Comparison of ENCODE assay signal across 8 cellular contexts in the genomic region with DNA sequence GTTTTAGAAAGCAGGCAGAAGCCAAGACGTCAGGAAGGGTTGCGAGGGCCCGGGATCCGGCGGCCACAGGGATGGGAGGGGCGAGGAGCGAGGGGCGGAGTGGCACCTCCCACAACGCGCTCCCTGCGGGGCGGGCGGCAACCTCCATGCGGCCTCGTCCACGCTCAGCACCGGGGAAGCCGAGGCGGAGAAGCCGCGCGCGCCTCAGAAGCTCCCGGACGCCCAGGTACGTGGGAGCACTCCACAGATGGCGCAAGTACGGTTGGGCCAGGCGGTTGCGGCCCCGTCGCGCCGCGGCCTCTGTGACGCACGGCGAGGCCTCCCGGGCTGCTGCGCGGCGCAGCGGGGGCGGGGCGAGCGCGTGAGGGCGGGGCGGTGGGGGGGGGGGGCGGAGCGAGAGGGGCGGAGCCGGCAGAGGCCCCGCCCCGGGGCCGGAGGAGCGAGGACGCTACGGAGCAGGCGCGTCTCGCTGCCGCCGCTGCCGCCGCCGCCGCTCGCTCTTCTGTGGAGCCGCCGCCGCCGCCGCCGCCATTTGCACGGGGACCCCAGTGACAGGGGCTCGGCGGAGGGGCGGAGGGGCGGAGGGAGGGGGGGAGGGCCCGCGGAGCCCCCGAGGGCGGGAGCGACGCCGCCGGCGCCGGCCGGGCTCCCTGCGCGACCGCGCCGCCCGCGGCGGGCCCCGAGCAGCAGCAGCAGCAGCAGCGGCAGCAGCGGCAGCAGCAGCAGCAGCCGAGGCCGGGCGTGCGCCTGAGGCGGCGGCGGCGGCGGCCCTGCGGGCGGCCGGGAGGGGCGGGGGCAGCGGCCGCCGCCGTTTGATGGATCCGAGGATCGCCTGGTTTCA. TPM values are rescaled to one million over a fixed set of nuclear protein-coding genes. Genes with fewer than 3 reads are reported as not detected.
DNase-seq lines count a peak whose midpoint lies in the region; ATAC-seq and TF ChIP-seq lines count a peak whose summit lies in the region.

A gene (plus strand): TSS at position 500 of the 841 bp plus-strand sequence. CDS start 316 bp downstream, at position 816.

- CTCF ChIA-PET in BJ (lab: Yijun Ruan, JAX): interaction anchor here (1.3 to 2.1 kb wide), 2 partner anchors 57 to 128 kb away, joined by 3 to 8 read pairs; a partner anchor contains a TSS

- no peak for TF ChIP-seq CTCF in BJ (IDR thresholded peaks at IDR 0.05; ENCODE audit: insufficient read depth, low read depth, low read length)

- H3K9me3 ChIP-seq in ectodermal cell (ENCODE audit: control insufficient read depth, low read length): no peaks in the 10 kb centered on the region

- no peaks in the 10 kb centered on the region for H3K27me3 ChIP-seq in BJ (ENCODE audit: control insufficient read depth, insufficient read depth, low read length)
- peaks cover 12% of the 10 kb centered on the region for H3K27me3 ChIP-seq in ectodermal cell (ENCODE audit: control insufficient read depth, insufficient read depth, low read length, poor library complexity, severe bottlenecking)

- peak within 1 kb of the TSS; percentile 91 for H3K27ac ChIP-seq in ectodermal cell (ENCODE audit: insufficient read depth, low read depth, low read length, poor library complexity, severe bottlenecking)

- 0% methylated on average over 121 of the region's 121 CpGs for WGBS in ectodermal cell, 2 experiments

- TF ChIP-seq POLR2A in GM19099 (IDR thresholded peaks at IDR 0.05; ENCODE audit: extremely low read depth, insufficient read length, low read depth): peak; percentile 81

- POLR2A ChIA-PET in BJ (lab: Charles Lee): no interaction called here

- peaks cover 17% of the 10 kb centered on the region for H3K4me1 ChIP-seq in ectodermal cell (ENCODE audit: control insufficient read depth, insufficient read depth, low read length)

- no peak for DNase-seq in BJ (ENCODE audit: low read depth)
- peak; percentile 41 for DNase-seq in NCI-H748 treated with DMSO at 0.1 percent for 48 hours (lab: John Stamatoyannopoulos, UW)
- peak; percentile 74 to 78 for DNase-seq in activated CD8-positive, alpha-beta memory T cell treated with anti-CD3 and anti-CD28 coated beads for 1 hour (ENCODE audit: extremely low read depth in 1 of 2, low read depth in 1 of 2)
- peak; percentile 83 to 87 for DNase-seq in lung microvascular endothelial cell (ENCODE audit: low read depth in 2 of 2)
- DNase-seq in stimulated activated CD4-positive, alpha-beta T cell treated with anti-CD3 and anti-CD28 coated beads, TNF-alpha, amount 100 ng/mL, for 4 hours (ENCODE audit: low read depth in 3 of 3): peak; percentile 79 to 82 (median 81)

- H3K36me3 ChIP-seq in BJ (ENCODE audit: control insufficient read depth, insufficient read depth, low read length) (no peaks in the 10 kb centered on the region), ectodermal cell (ENCODE audit: control insufficient read depth, insufficient read depth, low read length) (no peaks in the 10 kb centered on the region)

- H3K4me3 ChIP-seq in BJ (ENCODE audit: low read depth, low read length) (peak within 1 kb of the TSS; percentile 84), ectodermal cell (ENCODE audit: insufficient read depth, low read depth, low read length) (peak within 1 kb of the TSS; percentile 86)

- ATAC-seq in HG03354 (IDR thresholded peaks at IDR 0.05; ENCODE audit: poor library complexity, severe bottlenecking, unreplicated experiment): peak; percentile 83

RNA-seq across cellular contexts. Expression of the gene that starts here (rescaled TPM):
- polyA plus RNA-seq in BJ (2011; rRNA removed): 7.2 and 9.9 TPM in 2 replicates
- 8.4 and 8.5 TPM in 2 replicates for polyA minus RNA-seq in BJ (2011; rRNA and poly(A)+ RNA removed)
- 11.8 TPM for polyA plus RNA-seq in ectodermal cell (2013, experiment 1 of 4)
- polyA plus RNA-seq in ectodermal cell (2013, experiment 2 of 4): 11.5 TPM
- polyA plus RNA-seq in ectodermal cell (2013, experiment 3 of 4): 8.2 TPM
- polyA plus RNA-seq in ectodermal cell (2013, experiment 4 of 4): 8.8 TPM
- 5.2 and 7.7 TPM in 2 replicates for total RNA-seq in lung microvascular endothelial cell
